In genomic region chr3:139491966-139492365, GRCh38 we compare ENCODE assay signal across 20 cellular contexts. TPM values are rescaled to one million over a fixed set of nuclear protein-coding genes. Genes with fewer than 3 reads are reported as not detected.
DNase-seq lines count a peak whose midpoint lies in the region; ATAC-seq and TF ChIP-seq lines count a peak whose summit lies in the region.
"Had no signal": no experiment of that assay in that cellular context is flagged by ENCODE, and none has a peak within 500 bp of the region (broad histone marks: within the 10 kb centered on the region; RNA-seq: fewer than 3 reads in every experiment).

No MANE protein-coding gene starts in this region.

- H3K27ac Mint-ChIP-seq in WTC11 (no peak overlapping the region; the same call in 1 of the 2 replicates), type B pancreatic cell (peak overlapping the region; percentile 52)
- H3K27ac Mint-ChIP-seq: activated T-helper 1 cell treated with anti-CD3 and anti-CD28 coated beads, Interleukin-12 subunit alpha, Interleukin-12 subunit beta, Interleukin-2, Interleukin-4 antibody, amounts not matched to agents 30 ng/mL and 10 ng/mL and 1 ng/mL, durations not matched to agents 14 hours and 24 hours and 36 hours; CD8-positive, alpha-beta memory T cell; naive B cell had no signal

- H3K4me1 Mint-ChIP-seq in WTC11 (peaks cover 19% of the 10 kb centered on the region), type B pancreatic cell (ENCODE audit: unreplicated experiment) (peaks cover 7% of the 10 kb centered on the region)
- H3K4me1 Mint-ChIP-seq: CD8-positive, alpha-beta memory T cell; IgD-negative memory B cell; naive B cell had no signal

- H3K9me3 Mint-ChIP-seq in WTC11: peaks cover 69% of the 10 kb centered on the region
- H3K9me3 Mint-ChIP-seq in type B pancreatic cell: peaks cover 17% of the 10 kb centered on the region

- no peak overlapping the region for H3K4me3 Mint-ChIP-seq in WTC11
- peak overlapping the region; percentile 6 for H3K4me3 Mint-ChIP-seq in type B pancreatic cell
- H3K4me3 Mint-ChIP-seq: activated T-helper 1 cell treated with anti-CD3 and anti-CD28 coated beads, Interleukin-12 subunit alpha, Interleukin-12 subunit beta, Interleukin-2, Interleukin-4 antibody, amounts not matched to agents 30 ng/mL and 10 ng/mL and 1 ng/mL, durations not matched to agents 14 hours and 24 hours and 36 hours; CD8-positive, alpha-beta memory T cell; IgD-negative memory B cell; naive B cell had no signal

- TF ChIP-seq CTCF in WTC11 (IDR thresholded peaks at IDR 0.05) (no peak), type B pancreatic cell (conservative IDR thresholded peaks at IDR 0.05) (peak; percentile 14)

- POLR2A ChIA-PET in WTC11 (lab: Charles Lee): no interaction called here

- DNase-seq in NCI-H748 (lab: John Stamatoyannopoulos, UW; ENCODE audit: unreplicated experiment) (peak; percentile 6), NCI-H748 treated with DMSO at 0.1 percent for 48 hours (lab: John Stamatoyannopoulos, UW) (no peak), NCI-H2171 (lab: John Stamatoyannopoulos, UW) (peak; percentile 10), WTC11 (ENCODE audit: low spot score) (peak; percentile 29), type B pancreatic cell (ENCODE audit: extremely low spot score, unreplicated experiment) (no peak), occipital lobe (lab: John Stamatoyannopoulos, UW) (no peak), activated gamma-delta T cell (lab: John Stamatoyannopoulos, UW) (no peak), cerebellar nuclear complex (lab: John Stamatoyannopoulos, UW) (no peak)
- DNase-seq: activated CD8-positive, alpha-beta memory T cell treated with anti-CD3 and anti-CD28 coated beads for 24 hours; CD8-positive, alpha-beta memory T cell; central memory CD4-positive, alpha-beta T cell; GF-D8; H7; naive B cell; NCI-H524 treated with DMSO at 0.1 percent for 48 hours; T-helper 1 cell had no signal

- CTCF ChIA-PET in WTC11 (lab: Charles Lee): interaction anchor here (0.6 to 1.2 kb wide), 3 partner anchors 28 to 64 kb away, joined by 3 to 4 read pairs (median 4); no protein-coding TSS in a partner anchor

- H3K27me3 Mint-ChIP-seq in WTC11 (ENCODE audit: low read depth) (no peaks in the 10 kb centered on the region; the same call in 1 of the 2 replicates), type B pancreatic cell (no peaks in the 10 kb centered on the region)
- H3K27me3 Mint-ChIP-seq: IgD-negative memory B cell had no signal

- peak; percentile 90 for ATAC-seq in WTC11

- H3K36me3 Mint-ChIP-seq in WTC11 (peaks cover 36% of the 10 kb centered on the region), type B pancreatic cell (peaks cover 14% of the 10 kb centered on the region)

TF ChIP-seq in WTC11, 78 proteins besides CTCF, POLR2A, EP300 and RAD21:
- TF ChIP-seq ZNF532 (CRISPR knock-in tag; IDR thresholded peaks at IDR 0.05; ENCODE audit: borderline replicate concordance): no peak
- 0 out of 2 replicates have a peak, but pooled peaks have one; percentile 32 for TF ChIP-seq ZNF423 (CRISPR knock-in tag; IDR thresholded peaks at IDR 0.05)
- TF ChIP-seq FOXP1 (CRISPR knock-in tag; IDR thresholded peaks at IDR 0.05; ENCODE audit: borderline replicate concordance): no peak

RNA-seq across cellular contexts. Expression of gene RBP2, which starts 15.7 kb away (rescaled TPM):
- total RNA-seq in WTC11 (2021) (not detected in 3 replicates), type B pancreatic cell (ENCODE audit: low replicate concordance) (25.3 and 95.9 TPM in 2 replicates), occipital lobe (not detected)
- total RNA-seq: activated T-helper 1 cell treated with anti-CD3 and anti-CD28 coated beads, Interleukin-12 subunit alpha, Interleukin-12 subunit beta, Interleukin-2, Interleukin-4 antibody, amounts not matched to agents 30 ng/mL and 10 ng/mL and 1 ng/mL, durations not matched to agents 14 hours and 24 hours and 36 hours; CD8-positive, alpha-beta memory T cell; H7; RPMI7951; temporal lobe had no signal

RNA-seq across cellular contexts. Expression of gene RBP1, which starts 47.6 kb away (rescaled TPM):
- total RNA-seq in WTC11 (2021): 53.3 to 60.3 TPM (median 58.6 TPM) in 3 replicates
- total RNA-seq in type B pancreatic cell (ENCODE audit: low replicate concordance): 139 and 307 TPM in 2 replicates
- total RNA-seq in occipital lobe: 12.0 TPM
- total RNA-seq: activated T-helper 1 cell treated with anti-CD3 and anti-CD28 coated beads, Interleukin-12 subunit alpha, Interleukin-12 subunit beta, Interleukin-2, Interleukin-4 antibody, amounts not matched to agents 30 ng/mL and 10 ng/mL and 1 ng/mL, durations not matched to agents 14 hours and 24 hours and 36 hours; CD8-positive, alpha-beta memory T cell had no signal

Comparison
In these comparisons a context has a peak if more than half of its experiments do, and no peak if none do; other contexts are left out.
1. DNase-seq: peak in NCI-H748 (single experiment), NCI-H2171 (single experiment) and WTC11 (single experiment); none in NCI-H748 treated with DMSO at 0.1 percent for 48 hours (single experiment), type B pancreatic cell (single experiment), occipital lobe (single experiment), activated gamma-delta T cell (single experiment) and cerebellar nuclear complex (0 of 2).
2. RNA of gene RBP2, which starts 15.7 kb away (total RNA-seq): 25.3 to 95.9 TPM in type B pancreatic cell; not detected in WTC11 and not detected in occipital lobe (single experiment); every median in the first group is over 10 times any median in the second.